Comparison of ENCODE assay signal across 8 cellular contexts in genomic region chr17:29616300-29617048, GRCh38. TPM values are rescaled to one million over a fixed set of nuclear protein-coding genes. Genes with fewer than 3 reads are reported as not detected.
DNase-seq lines count a peak whose midpoint lies in the region; ATAC-seq and TF ChIP-seq lines count a peak whose summit lies in the region.

No MANE protein-coding gene starts in this region.

- H3K27me3 ChIP-seq in duodenal mucosa (ENCODE audit: control insufficient read depth in 1 of 2, insufficient read depth in 2 of 2, low read length in 2 of 2): peaks cover 15 to 44% of the 10 kb centered on the region in 2 donors
- peaks cover 73% of the 10 kb centered on the region for H3K27me3 ChIP-seq in neural progenitor cell
- H3K27me3 ChIP-seq in PC-9 (ENCODE audit: insufficient read depth, low read depth): no peaks in the 10 kb centered on the region
- H3K27me3 ChIP-seq in SJCRH30: no peaks in the 10 kb centered on the region

- CTCF ChIA-PET in Calu3 (lab: Charles Lee) (interaction anchor here (0.5 to 2.6 kb wide), 25 partner anchors 8 to 1258 kb away, joined by 3 to 36 read pairs (median 4); partner anchors contain the start of genes ABHD15, ANKRD13B, MYO18A and TP53I13), PC-9 (lab: Charles Lee) (interaction anchor here (0.7 kb wide), 1 partner anchor 23 kb away, joined by 3 read pairs; no protein-coding TSS in a partner anchor)

- H3F3A ChIP-seq in neural progenitor cell (ENCODE audit: low read depth): peaks cover 41% of the 10 kb centered on the region
- no peaks in the 10 kb centered on the region; the same call in 1 of the 2 replicates for H3F3A ChIP-seq in PC-9 (ENCODE audit: insufficient read depth, low read depth)

- H3K79me2 ChIP-seq in neural progenitor cell (ENCODE audit: low read depth) (no peaks in the 10 kb centered on the region), PC-9 (ENCODE audit: low read depth) (no peaks in the 10 kb centered on the region)

- no peak overlapping the region for H3K4me3 ChIP-seq in NB4 (ENCODE audit: low read depth, low read length)
- peak overlapping the region; percentile 68 to 70 for H3K4me3 ChIP-seq in duodenal mucosa (ENCODE audit: low read depth in 1 of 2, low read length in 2 of 2)
- peak overlapping the region; percentile 47 for H3K4me3 ChIP-seq in neural progenitor cell
- no peak overlapping the region for H3K4me3 ChIP-seq in PC-9
- H3K4me3 ChIP-seq in SJCRH30: no peak overlapping the region

- H3K27ac Mint-ChIP-seq in Calu3 (ENCODE audit: unreplicated experiment) (no peak overlapping the region), neural progenitor cell (no peak overlapping the region)

- H3K9me3 Mint-ChIP-seq in Calu3 (ENCODE audit: low read depth, unreplicated experiment) (no peaks in the 10 kb centered on the region), neural progenitor cell (no peaks in the 10 kb centered on the region)

- H3K9ac ChIP-seq in duodenal mucosa (ENCODE audit: low read depth in 1 of 2, low read length in 2 of 2) (peak overlapping the region; percentile 18 to 43), neural progenitor cell (no peak overlapping the region)

- H3K4me2 ChIP-seq in neural progenitor cell (peak overlapping the region; percentile 84), PC-9 (no peak overlapping the region)

- no peak overlapping the region for H2AFZ ChIP-seq in neural progenitor cell (replicated peaks)
- no peak overlapping the region for H2AFZ ChIP-seq in PC-9

- POLR2A ChIA-PET in PC-9 (lab: Charles Lee; ENCODE audit: unreplicated experiment): no interaction called here

- BruUV-seq in Calu3 (replicated peaks; lab: Mats Ljungman, UMichigan): no TSS peak
- no TSS peak for BruUV-seq in PC-9 (replicated peaks; lab: Mats Ljungman, UMichigan)

- H3K9me3 ChIP-seq in duodenal mucosa (ENCODE audit: control insufficient read depth in 1 of 2, low read length in 2 of 2): no peaks in the 10 kb centered on the region
- no peaks in the 10 kb centered on the region for H3K9me3 ChIP-seq in neural progenitor cell (ENCODE audit: low read depth)
- H3K9me3 ChIP-seq in PC-9 (ENCODE audit: insufficient read depth, low read depth): no peaks in the 10 kb centered on the region
- 0 out of 2 replicates have a peak, but pooled peaks cover 3% of the 10 kb centered on the region for H3K9me3 ChIP-seq in SJCRH30 (replicated peaks)

- H3K9me2 ChIP-seq in PC-9 (ENCODE audit: insufficient read depth): no peaks in the 10 kb centered on the region

- H4K20me1 ChIP-seq in neural progenitor cell (ENCODE audit: low read depth) (peaks cover 11% of the 10 kb centered on the region), PC-9 (ENCODE audit: insufficient read depth) (no peaks in the 10 kb centered on the region)

- H3K4me1 Mint-ChIP-seq in Calu3 (ENCODE audit: low read depth, unreplicated experiment) (peaks cover 14% of the 10 kb centered on the region), neural progenitor cell (peaks cover 34% of the 10 kb centered on the region)

- DNase-seq in Calu3 (no peak), NB4 (ENCODE audit: low read depth) (peak; percentile 29), neural progenitor cell (ENCODE audit: low spot score) (no peak), HPDE6-E6E7 (ENCODE audit: extremely low spot score) (no peak), PC-9 (no peak), SJCRH30 (no peak)

- H3K36me3 ChIP-seq in duodenal mucosa (ENCODE audit: control insufficient read depth in 1 of 2, insufficient read depth in 2 of 2, low read length in 2 of 2): no peaks in the 10 kb centered on the region
- H3K36me3 ChIP-seq in neural progenitor cell: no peaks in the 10 kb centered on the region
- no peaks in the 10 kb centered on the region for H3K36me3 ChIP-seq in PC-9 (ENCODE audit: low read depth)
- H3K36me3 ChIP-seq in SJCRH30: peaks cover 26% of the 10 kb centered on the region

- TF ChIP-seq POLR2A in NB4 (IDR thresholded peaks at IDR 0.05; ENCODE audit: extremely low read depth, insufficient read length): no peak

- H3K27me3 Mint-ChIP-seq in Calu3 (ENCODE audit: unreplicated experiment) (peaks cover 37% of the 10 kb centered on the region), neural progenitor cell (ENCODE audit: insufficient read depth, low read depth) (peaks cover 33% of the 10 kb centered on the region)

- H3K36me3 Mint-ChIP-seq in Calu3 (ENCODE audit: insufficient read depth, unreplicated experiment) (peaks cover 11% of the 10 kb centered on the region), neural progenitor cell (peaks cover 2% of the 10 kb centered on the region)

- H3K4me1 ChIP-seq in duodenal mucosa (ENCODE audit: control insufficient read depth in 1 of 2, insufficient read depth in 2 of 2, low read length in 2 of 2) (peaks cover 37 to 45% of the 10 kb centered on the region in 2 donors), neural progenitor cell (peaks cover 23% of the 10 kb centered on the region), PC-9 (replicated peaks; ENCODE audit: insufficient read depth) (peaks cover 25% of the 10 kb centered on the region), SJCRH30 (peaks cover 19% of the 10 kb centered on the region)

- intact Hi-C loops in Calu3 (cut with micrococcal nuclease; ENCODE audit: unreplicated experiment): loop anchor here (5.0 kb wide), 1 partner anchor 34 kb away; no protein-coding TSS in a partner anchor
- intact Hi-C loops in PC-9 (cut with micrococcal nuclease; ENCODE audit: unreplicated experiment): no loop called here

- H3K4me3 Mint-ChIP-seq in Calu3 (ENCODE audit: low read depth, unreplicated experiment) (peak overlapping the region; percentile 81), neural progenitor cell (peak overlapping the region; percentile 84)

- H3K27ac ChIP-seq in duodenal mucosa (ENCODE audit: low read depth, low read length) (no peak overlapping the region), neural progenitor cell (no peak overlapping the region), PC-9 (no peak overlapping the region), SJCRH30 (no peak overlapping the region)

- ATAC-seq in GM19035 (IDR thresholded peaks at IDR 0.05; ENCODE audit: unreplicated experiment): no peak

- TF ChIP-seq CTCF in Calu3 (IDR thresholded peaks at IDR 0.05; ENCODE audit: unreplicated experiment): no peak
- TF ChIP-seq CTCF in NB4 (IDR thresholded peaks at IDR 0.05; ENCODE audit: low read depth, low read length): no peak
- TF ChIP-seq CTCF in neural progenitor cell (IDR thresholded peaks at IDR 0.05): no peak
- TF ChIP-seq CTCF in PC-9 (conservative IDR thresholded peaks at IDR 0.05): no peak

RNA-seq across cellular contexts. Expression of gene CORO6, which starts 6.2 kb away (rescaled TPM):
- total RNA-seq in Calu3 (2022) (0.47 and 0.49 TPM in 2 replicates), neural progenitor cell (ENCODE audit: low replicate concordance) (3.9 and 6.2 TPM in 2 replicates), PC-9 (2021) (35.0 and 52.1 TPM in 2 replicates)
- 11.7 and 14.7 TPM in 2 replicates for total RNA-seq in SJCRH30 (2014; rRNA removed; shearing (Covaris generic))

RNA-seq across cellular contexts. Expression of gene ANKRD13B, which starts 23.5 kb away (rescaled TPM):
- total RNA-seq in Calu3 (2022) (8.8 TPM in 2 replicates), neural progenitor cell (ENCODE audit: low replicate concordance) (2.8 and 24.0 TPM in 2 replicates), PC-9 (2021) (28.4 and 43.2 TPM in 2 replicates)
- total RNA-seq in SJCRH30 (2014; rRNA removed; shearing (Covaris generic)): 18.1 and 19.2 TPM in 2 replicates

RNA-seq across cellular contexts. Expression of gene GIT1, which starts 27.0 kb away (rescaled TPM):
- 46.3 and 47.7 TPM in 2 replicates for total RNA-seq in Calu3 (2022)
- 17.6 and 51.0 TPM in 2 replicates for total RNA-seq in neural progenitor cell (ENCODE audit: low replicate concordance)
- 84.8 and 100 TPM in 2 replicates for total RNA-seq in PC-9 (2021)
- 42.4 and 42.6 TPM in 2 replicates for total RNA-seq in SJCRH30 (2014; rRNA removed; shearing (Covaris generic))

RNA-seq across cellular contexts. Expression of gene TP53I13, which starts 48.0 kb away (rescaled TPM):
- total RNA-seq in Calu3 (2022) (32.8 and 35.1 TPM in 2 replicates), neural progenitor cell (ENCODE audit: low replicate concordance) (9.2 and 47.0 TPM in 2 replicates), PC-9 (2021) (46.9 and 68.8 TPM in 2 replicates)
- total RNA-seq in SJCRH30 (2014; rRNA removed; shearing (Covaris generic)): 45.0 and 48.0 TPM in 2 replicates

RNA-seq across cellular contexts. Expression of gene ABHD15, which starts 49.6 kb away (rescaled TPM):
- total RNA-seq in Calu3 (2022) (12.5 and 12.9 TPM in 2 replicates), neural progenitor cell (ENCODE audit: low replicate concordance) (2.5 and 5.0 TPM in 2 replicates), PC-9 (2021) (12.9 and 14.8 TPM in 2 replicates)
- 16.2 and 18.5 TPM in 2 replicates for total RNA-seq in SJCRH30 (2014; rRNA removed; shearing (Covaris generic))

Comparison
In these comparisons a context has a peak if more than half of its experiments do, and no peak if none do; other contexts are left out.
1. H3K4me3 ChIP-seq: peak in duodenal mucosa (2 of 2) and neural progenitor cell (single experiment); none in NB4 (single experiment), PC-9 (single experiment) and SJCRH30 (single experiment).